In the genomic region with DNA sequence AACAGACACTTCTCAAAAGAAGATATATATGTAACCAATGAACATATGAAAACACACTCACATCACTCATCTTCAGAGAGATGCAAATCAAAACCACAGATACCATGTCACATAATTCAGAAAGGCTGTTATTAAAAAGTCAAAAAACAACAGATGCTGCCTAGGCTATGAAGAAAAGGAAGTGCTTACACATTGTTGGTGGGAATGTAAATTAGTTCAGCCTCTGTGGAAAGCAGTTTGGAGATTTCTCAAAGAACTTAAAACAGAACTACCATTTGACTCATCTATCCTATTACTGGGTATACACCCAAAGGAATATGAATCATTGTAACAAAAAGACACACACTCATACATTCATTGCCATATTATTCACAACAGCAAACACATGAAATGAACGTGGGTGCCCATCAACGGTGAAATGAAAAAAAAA, we compare ENCODE assay signal across 10 cellular contexts. TPM values are rescaled to one million over a fixed set of nuclear protein-coding genes. Genes with fewer than 3 reads are reported as not detected.
DNase-seq lines count a peak whose midpoint lies in the region; ATAC-seq and TF ChIP-seq lines count a peak whose summit lies in the region.
"Had no signal": no experiment of that assay in that cellular context is flagged by ENCODE, and none has a peak within 500 bp of the region (broad histone marks: within the 10 kb centered on the region; RNA-seq: fewer than 3 reads in every experiment).

No MANE protein-coding gene starts in this region.

- POLR2A ChIA-PET in MCF 10A (lab: Yijun Ruan, JAX), result interaction anchor here (1.1 kb wide), 1 partner anchor 13 kb away, joined by 4 read pairs; no protein-coding TSS in a partner anchor
- POLR2A ChIA-PET in activated CD8-positive, alpha-beta T cell treated with anti-CD3 and anti-CD28 coated beads for 36 hours (lab: Charles Lee), result interaction anchor here (3.8 kb wide), 1 partner anchor 13 kb away, joined by 18 read pairs; no protein-coding TSS in a partner anchor

- H3K27me3 Mint-ChIP-seq in MCF 10A (ENCODE audit: insufficient read depth, unreplicated experiment) (no peaks in the 10 kb centered on the region), Calu3 (ENCODE audit: unreplicated experiment) (no peaks in the 10 kb centered on the region)
- no peaks in the 10 kb centered on the region for H3K27me3 Mint-ChIP-seq in activated CD8-positive, alpha-beta T cell treated with anti-CD3 and anti-CD28 coated beads for 36 hours

- BruUV-seq in MCF 10A (replicated peaks; lab: Mats Ljungman, UMichigan) (no TSS peak), Calu3 (replicated peaks; lab: Mats Ljungman, UMichigan) (no TSS peak)

- H3K9me3 Mint-ChIP-seq in MCF 10A (ENCODE audit: unreplicated experiment) (no peaks in the 10 kb centered on the region), Calu3 (ENCODE audit: low read depth, unreplicated experiment) (no peaks in the 10 kb centered on the region)
- peaks cover 22% of the 10 kb centered on the region for H3K9me3 Mint-ChIP-seq in activated CD8-positive, alpha-beta T cell treated with anti-CD3 and anti-CD28 coated beads for 36 hours

- ATAC-seq in HG02981 (IDR thresholded peaks at IDR 0.05; ENCODE audit: unreplicated experiment), result peak; percentile 90
- peak; percentile 92 for ATAC-seq in activated CD8-positive, alpha-beta T cell treated with anti-CD3 and anti-CD28 coated beads for 36 hours

- no peaks in the 10 kb centered on the region for H3K36me3 ChIP-seq in breast epithelium
- H3K36me3 ChIP-seq: BLaER1 had no signal

- intact Hi-C loops in MCF 10A (cut with micrococcal nuclease), result no loop called here
- intact Hi-C loops in breast epithelium (cut with DNase I; ENCODE audit: low total_unique reads), result no loop called here
- intact Hi-C loops in activated CD8-positive, alpha-beta T cell treated with anti-CD3 and anti-CD28 coated beads for 36 hours (cut with micrococcal nuclease), result no loop called here
- intact Hi-C loops in Calu3 (cut with micrococcal nuclease; ENCODE audit: unreplicated experiment), result no loop called here

- TF ChIP-seq CTCF in MCF 10A (IDR thresholded peaks at IDR 0.05; ENCODE audit: unreplicated experiment), result no peak
- no peak for TF ChIP-seq CTCF in breast epithelium (IDR thresholded peaks at IDR 0.05)
- no peak for TF ChIP-seq CTCF in activated CD8-positive, alpha-beta T cell treated with anti-CD3 and anti-CD28 coated beads for 36 hours (IDR thresholded peaks at IDR 0.05)
- no peak for TF ChIP-seq CTCF in Calu3 (IDR thresholded peaks at IDR 0.05; ENCODE audit: unreplicated experiment)

- no peak overlapping the region for H3K27ac Mint-ChIP-seq in MCF 10A (ENCODE audit: low read depth, unreplicated experiment)
- peak overlapping the region; percentile 96 for H3K27ac Mint-ChIP-seq in activated CD8-positive, alpha-beta T cell treated with anti-CD3 and anti-CD28 coated beads for 36 hours
- H3K27ac Mint-ChIP-seq in Calu3 (ENCODE audit: unreplicated experiment), result no peak overlapping the region

- H3K9me3 ChIP-seq in breast epithelium, result no peaks in the 10 kb centered on the region

- H3K27ac ChIP-seq in breast epithelium, result no peak overlapping the region
- H3K27ac ChIP-seq: BLaER1 had no signal

- no peaks in the 10 kb centered on the region for H3K27me3 ChIP-seq in breast epithelium
- H3K27me3 ChIP-seq: BLaER1 had no signal

- H3K4me1 Mint-ChIP-seq in MCF 10A (ENCODE audit: insufficient read depth, unreplicated experiment) (peaks cover 13% of the 10 kb centered on the region), Calu3 (ENCODE audit: low read depth, unreplicated experiment) (no peaks in the 10 kb centered on the region)
- H3K4me1 Mint-ChIP-seq in activated CD8-positive, alpha-beta T cell treated with anti-CD3 and anti-CD28 coated beads for 36 hours (ENCODE audit: low read depth), result peaks cover 66% of the 10 kb centered on the region

- H3K4me3 Mint-ChIP-seq in MCF 10A (ENCODE audit: unreplicated experiment), result no peak overlapping the region
- peak overlapping the region; percentile 22 for H3K4me3 Mint-ChIP-seq in activated CD8-positive, alpha-beta T cell treated with anti-CD3 and anti-CD28 coated beads for 36 hours
- H3K4me3 Mint-ChIP-seq in Calu3 (ENCODE audit: low read depth, unreplicated experiment), result no peak overlapping the region

- TF ChIP-seq POLR2A in breast epithelium (IDR thresholded peaks at IDR 0.05), result no peak

- DNase-seq in MCF 10A (ENCODE audit: unreplicated experiment) (peak; percentile 22), breast epithelium (ENCODE audit: low spot score in 2 of 2) (no peak), superior temporal gyrus (ENCODE audit: extremely low spot score) (peak; percentile 18), SKM-1 treated with dmso at 0.1 percent for 144 hours (lab: John Stamatoyannopoulos, UW; ENCODE audit: unreplicated experiment) (no peak), Calu3 (no peak), NCI-H187 treated with DMSO at 0.1 percent for 48 hours (lab: John Stamatoyannopoulos, UW) (no peak)
- DNase-seq in activated CD8-positive, alpha-beta T cell treated with anti-CD3 and anti-CD28 coated beads for 36 hours, result peak; percentile 38
- DNase-seq: IMR-90 had no signal

- H3K4me1 ChIP-seq in breast epithelium, result no peaks in the 10 kb centered on the region

- no peak overlapping the region for H3K4me3 ChIP-seq in breast epithelium
- H3K4me3 ChIP-seq: BLaER1 had no signal

- CTCF ChIA-PET in MCF 10A (lab: Yijun Ruan, JAX), result interaction anchor here (0.6 to 1.3 kb wide), 3 partner anchors 23 to 688 kb away, joined by 3 to 5 read pairs (median 3); no protein-coding TSS in a partner anchor
- CTCF ChIA-PET in activated CD8-positive, alpha-beta T cell treated with anti-CD3 and anti-CD28 coated beads for 36 hours (lab: Charles Lee), result interaction anchor here (1.0 to 1.1 kb wide), 2 partner anchors 9 to 175 kb away, joined by 3 to 6 read pairs; no protein-coding TSS in a partner anchor
- CTCF ChIA-PET in Calu3 (lab: Charles Lee), result no interaction called here

- no peaks in the 10 kb centered on the region for H3K36me3 Mint-ChIP-seq in MCF 10A (ENCODE audit: insufficient read depth, unreplicated experiment)
- peaks cover 21% of the 10 kb centered on the region for H3K36me3 Mint-ChIP-seq in activated CD8-positive, alpha-beta T cell treated with anti-CD3 and anti-CD28 coated beads for 36 hours (ENCODE audit: low read depth)
- no peaks in the 10 kb centered on the region for H3K36me3 Mint-ChIP-seq in Calu3 (ENCODE audit: insufficient read depth, unreplicated experiment)

RNA-seq across cellular contexts. Expression of gene EIF2S3B, which starts 35.1 kb away (rescaled TPM):
- total RNA-seq in MCF 10A (2022) (7.9 and 9.3 TPM in 2 replicates), breast epithelium (under 1 TPM in 2 of 3 donors, not detected in 1; 0.33 to 0.48 TPM), Calu3 (2022) (4.8 and 5.7 TPM in 2 replicates)
- 1 to 10 TPM; 3.3 to 3.8 TPM for total RNA-seq in activated CD8-positive, alpha-beta T cell treated with anti-CD3 and anti-CD28 coated beads for 36 hours

Comparison
In these comparisons a context has a peak if more than half of its experiments do, and no peak if none do; other contexts are left out.
1. DNase-seq: peak in MCF 10A (single experiment), activated CD8-positive, alpha-beta T cell treated with anti-CD3 and anti-CD28 coated beads for 36 hours (single experiment) and superior temporal gyrus (single experiment); none in breast epithelium (0 of 2), SKM-1 treated with dmso at 0.1 percent for 144 hours (single experiment), Calu3 (single experiment) and NCI-H187 treated with DMSO at 0.1 percent for 48 hours (single experiment).